8 cellular contexts compared by ENCODE assay signal in genomic region chr7:7639421-7639820, GRCh38. TPM values are rescaled to one million over a fixed set of nuclear protein-coding genes. Genes with fewer than 3 reads are reported as not detected.
DNase-seq lines count a peak whose midpoint lies in the region; ATAC-seq and TF ChIP-seq lines count a peak whose summit lies in the region.

No MANE protein-coding gene starts in this region.

- POLR2A ChIA-PET in activated naive CD8-positive, alpha-beta T cell treated with anti-CD3 and anti-CD28 coated beads, Interleukin-2, amount 10 ng/mL, durations not matched to agents 7 days and 5 days (lab: Charles Lee): interaction anchor here (1.2 to 2.8 kb wide), 4 partner anchors 42 to 559 kb away, joined by 3 to 14 read pairs (median 7); no protein-coding TSS in a partner anchor

- no peak for TF ChIP-seq CTCF in kidney epithelial cell (IDR thresholded peaks at IDR 0.05; ENCODE audit: insufficient read depth, low read length, poor library complexity, severe bottlenecking)
- TF ChIP-seq CTCF in transverse colon (IDR thresholded peaks at IDR 0.05): no peak

- in situ Hi-C loops in transverse colon (cut with MboI; ENCODE audit: low pct_ligation_motif_present in 1 of 4, low pct_unique_long_range_greater_than_20kb in 1 of 4, low sequenced_read_pairs in 3 of 4): no loop called here

- no peak for TF ChIP-seq POLR2A in transverse colon (IDR thresholded peaks at IDR 0.05)

- peaks cover 3 to 29% of the 10 kb centered on the region in 2 donors for H3K36me3 Mint-ChIP-seq in activated T-cell treated with anti-CD3 and anti-CD28 coated beads, Interleukin-2, amount 50 U/mL, for 72 hours (ENCODE audit: insufficient read depth in 2 of 2)
- peaks cover 29% of the 10 kb centered on the region for H3K36me3 Mint-ChIP-seq in activated naive CD8-positive, alpha-beta T cell treated with anti-CD3 and anti-CD28 coated beads, Interleukin-2, amount 10 ng/mL, durations not matched to agents 7 days and 5 days

- H3K27ac Mint-ChIP-seq in activated T-cell treated with anti-CD3 and anti-CD28 coated beads, Interleukin-2, amount 50 U/mL, for 72 hours: peak overlapping the region; percentile 94
- H3K27ac Mint-ChIP-seq in activated naive CD8-positive, alpha-beta T cell treated with anti-CD3 and anti-CD28 coated beads, Interleukin-2, amount 10 ng/mL, durations not matched to agents 7 days and 5 days: peak overlapping the region; percentile 96

- DNase-seq in activated T-cell treated with anti-CD3 and anti-CD28 coated beads, Interleukin-2, amount 50 U/mL, for 72 hours: no peak
- no peak for DNase-seq in activated T-cell treated with anti-CD3 and anti-CD28 coated beads for 4 hours
- no peak for DNase-seq in activated naive CD8-positive, alpha-beta T cell treated with anti-CD3 and anti-CD28 coated beads, Interleukin-2, amount 10 ng/mL, durations not matched to agents 7 days and 5 days
- DNase-seq in kidney epithelial cell (ENCODE audit: low read depth): no peak
- DNase-seq in transverse colon: no peak
- DNase-seq in NCI-H2107 (lab: John Stamatoyannopoulos, UW): no peak
- no peak for DNase-seq in NCI-H2227 treated with DMSO at 0.1 percent for 48 hours (lab: John Stamatoyannopoulos, UW)

- H3K27me3 Mint-ChIP-seq in activated T-cell treated with anti-CD3 and anti-CD28 coated beads, Interleukin-2, amount 50 U/mL, for 72 hours (ENCODE audit: low read depth): no peaks in the 10 kb centered on the region
- no peaks in the 10 kb centered on the region for H3K27me3 Mint-ChIP-seq in activated naive CD8-positive, alpha-beta T cell treated with anti-CD3 and anti-CD28 coated beads, Interleukin-2, amount 10 ng/mL, durations not matched to agents 7 days and 5 days

- H3K36me3 ChIP-seq in kidney epithelial cell (ENCODE audit: control insufficient read depth, insufficient read depth, low read length): no peaks in the 10 kb centered on the region
- peaks cover 0 to 16% (median 0%) of the 10 kb centered on the region in 4 donors for H3K36me3 ChIP-seq in transverse colon

- no peaks in the 10 kb centered on the region for H3K9me3 ChIP-seq in transverse colon

- 14 to 16% methylated on average over 5 of the region's 5 CpGs for WGBS in transverse colon (ENCODE audit: low coverage in 1 of 2), 2 donors

- no peak for TF ChIP-seq EP300 in transverse colon (IDR thresholded peaks at IDR 0.05; ENCODE audit: low read depth)

- peak overlapping the region; percentile 91 to 98 for H3K4me3 Mint-ChIP-seq in activated T-cell treated with anti-CD3 and anti-CD28 coated beads, Interleukin-2, amount 50 U/mL, for 72 hours
- H3K4me3 Mint-ChIP-seq in activated naive CD8-positive, alpha-beta T cell treated with anti-CD3 and anti-CD28 coated beads, Interleukin-2, amount 10 ng/mL, durations not matched to agents 7 days and 5 days: peak overlapping the region; percentile 95

- H3K27me3 ChIP-seq in kidney epithelial cell (ENCODE audit: control insufficient read depth, insufficient read depth, low read length) (no peaks in the 10 kb centered on the region), transverse colon (no peaks in the 10 kb centered on the region)

- ATAC-seq in activated T-cell treated with anti-CD3 and anti-CD28 coated beads, Interleukin-2, amount 50 U/mL, for 72 hours (replicated peaks in 1 of 2): no peak
- no peak for ATAC-seq in activated naive CD8-positive, alpha-beta T cell treated with anti-CD3 and anti-CD28 coated beads, Interleukin-2, amount 10 ng/mL, durations not matched to agents 7 days and 5 days (ENCODE audit: low read depth)
- ATAC-seq in GM19467 (IDR thresholded peaks at IDR 0.05; ENCODE audit: unreplicated experiment): no peak

- H3K4me3 ChIP-seq in kidney epithelial cell (ENCODE audit: low read depth, low read length) (peak overlapping the region; percentile 97), transverse colon (peak overlapping the region in 3 of 4 donors; percentile 64 to 74 (median 71))

- no peaks in the 10 kb centered on the region for H3K9me3 Mint-ChIP-seq in activated T-cell treated with anti-CD3 and anti-CD28 coated beads, Interleukin-2, amount 50 U/mL, for 72 hours
- no peaks in the 10 kb centered on the region for H3K9me3 Mint-ChIP-seq in activated naive CD8-positive, alpha-beta T cell treated with anti-CD3 and anti-CD28 coated beads, Interleukin-2, amount 10 ng/mL, durations not matched to agents 7 days and 5 days

- intact Hi-C loops in transverse colon (cut with DNase I; ENCODE audit: low total_unique reads): no loop called here

- H3K4me1 ChIP-seq in transverse colon: peaks cover 3 to 26% (median 16%) of the 10 kb centered on the region in 4 donors

- H3K27ac ChIP-seq in transverse colon: peak overlapping the region; percentile 87 to 94 (median 91)

- H3K4me1 Mint-ChIP-seq in activated T-cell treated with anti-CD3 and anti-CD28 coated beads, Interleukin-2, amount 50 U/mL, for 72 hours (ENCODE audit: low read depth): peaks cover 38% of the 10 kb centered on the region
- peaks cover 24% of the 10 kb centered on the region for H3K4me1 Mint-ChIP-seq in activated naive CD8-positive, alpha-beta T cell treated with anti-CD3 and anti-CD28 coated beads, Interleukin-2, amount 10 ng/mL, durations not matched to agents 7 days and 5 days

RNA-seq across cellular contexts. Expression of gene UMAD1, which starts 1.1 kb away (rescaled TPM):
- total RNA-seq in activated T-cell treated with anti-CD3 and anti-CD28 coated beads, Interleukin-2, amount 50 U/mL, for 72 hours: 10 to 100 TPM; 23.7 to 31.4 TPM
- 10 to 100 TPM; 14.4 to 18.4 TPM for total RNA-seq in activated naive CD8-positive, alpha-beta T cell treated with anti-CD3 and anti-CD28 coated beads, Interleukin-2, amount 10 ng/mL, durations not matched to agents 7 days and 5 days
- 10.7 and 16.2 TPM in 2 replicates for total RNA-seq in kidney epithelial cell
- 10 to 100 TPM in 2 of 4 donors, 1 to 10 TPM in 1, under 1 TPM in 1; 0.40 to 21.3 (median 14.6) TPM for total RNA-seq in transverse colon
